ENCODE assay signal across 14 cellular contexts in genomic region chr9:124758061-124758460, GRCh38. TPM values are rescaled to one million over a fixed set of nuclear protein-coding genes. Genes with fewer than 3 reads are reported as not detected.
DNase-seq lines count a peak whose midpoint lies in the region; ATAC-seq, FAIRE-seq and TF ChIP-seq lines count a peak whose summit lies in the region.
"Had no signal": no experiment of that assay in that cellular context is flagged by ENCODE, and none has a peak within 500 bp of the region (broad histone marks: within the 10 kb centered on the region; RNA-seq: fewer than 3 reads in every experiment).

No MANE protein-coding gene starts in this region.

- H3K4me3 Mint-ChIP-seq in naive thymus-derived CD4-positive, alpha-beta T cell: no peak overlapping the region
- H3K4me3 Mint-ChIP-seq: activated naive CD8-positive, alpha-beta T cell treated with anti-CD3 and anti-CD28 coated beads, Interleukin-2, amount 10 ng/mL, durations not matched to agents 7 days and 5 days; CD4-positive, CD25-positive, alpha-beta regulatory T cell had no signal

- no peak for TF ChIP-seq POLR2A in GM12892 (IDR thresholded peaks at IDR 0.05; ENCODE audit: low read depth, low read length)
- TF ChIP-seq POLR2A in H1 (IDR thresholded peaks at IDR 0.05; ENCODE audit: control extremely low read depth in 1 of 2, low read depth in 2 of 2, low read length in 2 of 2): no peak

- H3K4me2 ChIP-seq in H1 (ENCODE audit: insufficient read depth in 1 of 2, low read depth in 2 of 2, low read length in 2 of 2): peak overlapping the region; percentile 61 to 76

- peak overlapping the region; percentile 46; the same call in 1 of the 2 replicates for H3K27ac ChIP-seq in H1 (ENCODE audit: low read depth, low read length)
- H3K27ac ChIP-seq in naive thymus-derived CD4-positive, alpha-beta T cell (ENCODE audit: low read depth, low read length): no peak overlapping the region

- FAIRE-seq in GM12892 (lab: Jason Lieb, UNC): peak; percentile 78
- peak; percentile 72 for FAIRE-seq in H1 (lab: Jason Lieb, UNC)

- no peak overlapping the region for H3K23ac ChIP-seq in H1 (ENCODE audit: insufficient read length)

- intact Hi-C loops in naive thymus-derived CD4-positive, alpha-beta T cell (cut with micrococcal nuclease): no loop called here

- H2AK5ac ChIP-seq in H1 (ENCODE audit: low read depth, low read length): no peak overlapping the region

- H2AFZ ChIP-seq in H1 (ENCODE audit: low read length): no peak overlapping the region

- no peak overlapping the region for H3K27ac Mint-ChIP-seq in naive thymus-derived CD4-positive, alpha-beta T cell
- H3K27ac Mint-ChIP-seq: activated naive CD8-positive, alpha-beta T cell treated with anti-CD3 and anti-CD28 coated beads, Interleukin-2, amount 10 ng/mL, durations not matched to agents 7 days and 5 days; CD4-positive, CD25-positive, alpha-beta regulatory T cell had no signal

- no peaks in the 10 kb centered on the region for H3K36me3 ChIP-seq in H1 (ENCODE audit: control insufficient read depth in 2 of 4, insufficient read depth in 4 of 4, low read length in 3 of 4)
- H3K36me3 ChIP-seq in naive thymus-derived CD4-positive, alpha-beta T cell (ENCODE audit: control insufficient read depth in 2 of 3, insufficient read depth in 3 of 3, low read length in 3 of 3): no peaks in the 10 kb centered on the region
- H3K36me3 ChIP-seq: spleen, upper lobe of left lung had no signal

- 0 out of 2 replicates have a peak, but pooled peaks cover 3% of the 10 kb centered on the region for H3K23me2 ChIP-seq in H1 (ENCODE audit: low read depth, low read length)

- no peak overlapping the region for H2BK15ac ChIP-seq in H1 (ENCODE audit: low read length)

- H4K91ac ChIP-seq in H1 (replicated peaks; ENCODE audit: insufficient read length, low read length): no peak overlapping the region

- H4K20me1 ChIP-seq in H1 (replicated peaks in 1 of 2; ENCODE audit: control insufficient read depth in 1 of 2, insufficient read depth in 2 of 2, low read length in 2 of 2): no peaks in the 10 kb centered on the region

- peak overlapping the region; percentile 50; the same call in 1 of the 2 replicates for H2BK5ac ChIP-seq in H1 (ENCODE audit: low read depth, low read length)

- DNase-seq in GM12892 (ENCODE audit: insufficient read length) (no peak), NOMO-1 treated with dmso at 0.1 percent for 144 hours (lab: John Stamatoyannopoulos, UW; ENCODE audit: unreplicated experiment) (peak; percentile 87), H1 (ENCODE audit: low read depth in 1 of 2, low spot score in 2 of 2) (no peak), NCI-H446 (lab: John Stamatoyannopoulos, UW) (no peak), foreskin fibroblast (no peak), midbrain (lab: John Stamatoyannopoulos, UW) (no peak)
- DNase-seq in naive thymus-derived CD4-positive, alpha-beta T cell: no peak
- DNase-seq in activated CD8-positive, alpha-beta memory T cell treated with anti-CD3 and anti-CD28 coated beads for 24 hours: no peak
- DNase-seq: activated naive CD8-positive, alpha-beta T cell treated with anti-CD3 and anti-CD28 coated beads, Interleukin-2, amount 10 ng/mL, durations not matched to agents 7 days and 5 days; CD4-positive, CD25-positive, alpha-beta regulatory T cell; NCI-H446 treated with DMSO at 0.1 percent for 48 hours; spleen; T-helper 1 cell had no signal

- no peak overlapping the region for H4K5ac ChIP-seq in H1 (ENCODE audit: insufficient read length, low read depth, low read length)

- no peak overlapping the region for H2BK20ac ChIP-seq in H1 (ENCODE audit: low read length)

- H3K9me3 ChIP-seq in H1 (ENCODE audit: insufficient read depth in 2 of 2, low read depth in 1 of 2, low read length in 1 of 2): no peaks in the 10 kb centered on the region
- no peaks in the 10 kb centered on the region for H3K9me3 ChIP-seq in naive thymus-derived CD4-positive, alpha-beta T cell (ENCODE audit: control insufficient read depth in 2 of 3, low read length in 3 of 3)
- H3K9me3 ChIP-seq: spleen, upper lobe of left lung had no signal

- peaks cover 0 to 84% of the 10 kb centered on the region in 2 experiments; a peak in 3 of 4 replicates for H3K79me2 ChIP-seq in H1 (ENCODE audit: control insufficient read depth in 1 of 2, insufficient read depth in 2 of 2, low read length in 2 of 2)

- WGBS in H1 (ENCODE audit: extremely low coverage in 1 of 2, insufficient coverage in 1 of 2, insufficient read length in 1 of 2, insufficient replicate concordance in 2 of 2, low coverage in 1 of 2, low lambda C conversion rate in 2 of 2, missing lambda C conversion rate in 1 of 2), 2 experiments: 3% methylated on average over 3 of the region's 3 CpGs; no CpG with 5 or more reads in 1 of the 2 experiments

- H3K14ac ChIP-seq in H1 (ENCODE audit: insufficient read length): no peak overlapping the region

- H3K9ac ChIP-seq in H1 (replicated peaks in 1 of 4; ENCODE audit: extremely low read depth in 1 of 4, low read depth in 3 of 4, low read length in 3 of 4): peak overlapping the region in 1 of 4 experiments; percentile 20; a peak in 1 of 7 replicates

- CTCF ChIA-PET in H1 (lab: Charles Lee; ENCODE audit: partially characterized antibody): interaction anchor here (1.0 to 5.5 kb wide), 7 partner anchors 7 to 162 kb away, joined by 3 to 31 read pairs (median 9); partner anchors contain the start of gene WDR38
- CTCF ChIA-PET in naive thymus-derived CD4-positive, alpha-beta T cell (lab: Charles Lee): no interaction called here

- H3K56ac ChIP-seq in H1 (replicated peaks; ENCODE audit: insufficient read length, low read depth, low read length): no peak overlapping the region

- H3K18ac ChIP-seq in H1 (ENCODE audit: extremely low read depth, low read length): no peak overlapping the region; the same call in 1 of the 2 replicates

- no peaks in the 10 kb centered on the region for H3K4me1 Mint-ChIP-seq in naive thymus-derived CD4-positive, alpha-beta T cell
- H3K4me1 Mint-ChIP-seq: activated naive CD8-positive, alpha-beta T cell treated with anti-CD3 and anti-CD28 coated beads, Interleukin-2, amount 10 ng/mL, durations not matched to agents 7 days and 5 days had no signal

- POLR2A ChIA-PET in H1 (lab: Charles Lee; ENCODE audit: partially characterized antibody): interaction anchor here (0.9 to 5.5 kb wide), 6 partner anchors 9 to 162 kb away, joined by 3 to 50 read pairs (median 4); partner anchors contain the start of gene NR6A1
- POLR2A ChIA-PET in naive thymus-derived CD4-positive, alpha-beta T cell (lab: Charles Lee): interaction anchor here (0.7 kb wide), 1 partner anchor 225 kb away, joined by 3 read pairs; no protein-coding TSS in a partner anchor

- TF ChIP-seq CTCF in H1 (IDR thresholded peaks at IDR 0.05; ENCODE audit: control extremely low read depth in 1 of 3, insufficient read depth in 1 of 3, low read depth in 1 of 3, low read length in 3 of 3) (no peak), foreskin fibroblast (IDR thresholded peaks at IDR 0.05; ENCODE audit: low read depth, low read length) (no peak)

- H3K79me1 ChIP-seq in H1 (ENCODE audit: low read depth, low read length): no peaks in the 10 kb centered on the region

- H3K4me3 ChIP-seq in H1 (ENCODE audit: extremely low read depth in 1 of 4, insufficient read depth in 2 of 4, low read depth in 3 of 4, low read length in 4 of 4): peak overlapping the region; percentile 22 to 56 (median 24); a peak in 6 of 8 replicates
- H3K4me3 ChIP-seq in naive thymus-derived CD4-positive, alpha-beta T cell (ENCODE audit: low read length): no peak overlapping the region
- H3K4me3 ChIP-seq in foreskin fibroblast (ENCODE audit: low read depth in 1 of 2, low read length in 2 of 2): no peak overlapping the region
- H3K4me3 ChIP-seq: spleen, upper lobe of left lung had no signal

- no peaks in the 10 kb centered on the region for H3K27me3 ChIP-seq in H1 (replicated peaks in 1 of 4; ENCODE audit: control insufficient read depth in 3 of 4, extremely low read depth in 1 of 4, insufficient read depth in 3 of 4, low read length in 3 of 4)
- H3K27me3 ChIP-seq in naive thymus-derived CD4-positive, alpha-beta T cell (ENCODE audit: control insufficient read depth in 2 of 2, insufficient read depth in 2 of 2, low read length in 2 of 2): peaks cover 3 to 8% of the 10 kb centered on the region in 2 donors
- H3K27me3 ChIP-seq: upper lobe of left lung had no signal

- H4K8ac ChIP-seq in H1 (ENCODE audit: extremely low read depth, insufficient read depth, low read length): no peak overlapping the region

- peaks cover 73 to 85% (median 80%) of the 10 kb centered on the region in 5 donors for H3K27me3 Mint-ChIP-seq in naive thymus-derived CD4-positive, alpha-beta T cell

- peak overlapping the region; percentile 57 for H3K4ac ChIP-seq in H1 (replicated peaks; ENCODE audit: insufficient read length, low read depth, low read length)

- peak in 1 of 2 experiments; percentile 51; a peak in 1 of 3 replicates for TF ChIP-seq EP300 in H1 (IDR thresholded peaks at IDR 0.05; ENCODE audit: borderline replicate concordance in 1 of 2, low read depth in 2 of 2, low read length in 2 of 2)

- H3K4me1 ChIP-seq in H1 (replicated peaks in 1 of 4; ENCODE audit: control insufficient read depth in 3 of 4, insufficient read depth in 4 of 4, low read length in 3 of 4): peaks cover 15 to 55% (median 29%) of the 10 kb centered on the region in 4 experiments
- no peaks in the 10 kb centered on the region for H3K4me1 ChIP-seq in naive thymus-derived CD4-positive, alpha-beta T cell (ENCODE audit: control insufficient read depth in 2 of 2, insufficient read depth in 2 of 2, low read length in 2 of 2)

- H3K9me3 Mint-ChIP-seq in naive thymus-derived CD4-positive, alpha-beta T cell: no peaks in the 10 kb centered on the region
- H3K9me3 Mint-ChIP-seq: activated naive CD8-positive, alpha-beta T cell treated with anti-CD3 and anti-CD28 coated beads, Interleukin-2, amount 10 ng/mL, durations not matched to agents 7 days and 5 days had no signal

- no peak overlapping the region for H2BK12ac ChIP-seq in H1 (ENCODE audit: low read depth, low read length)

- ATAC-seq in naive thymus-derived CD4-positive, alpha-beta T cell: peak; percentile 79

- no peaks in the 10 kb centered on the region for H3K36me3 Mint-ChIP-seq in naive thymus-derived CD4-positive, alpha-beta T cell
- H3K36me3 Mint-ChIP-seq: activated naive CD8-positive, alpha-beta T cell treated with anti-CD3 and anti-CD28 coated beads, Interleukin-2, amount 10 ng/mL, durations not matched to agents 7 days and 5 days; CD4-positive, CD25-positive, alpha-beta regulatory T cell had no signal

- TF ChIP-seq RAD21 in H1 (IDR thresholded peaks at IDR 0.05 in 1 of 2, conservative IDR thresholded peaks at IDR 0.05 in 1 of 2; ENCODE audit: low read depth in 2 of 2, low read length in 2 of 2): no peak

- peak overlapping the region; percentile 91 for H2BK120ac ChIP-seq in H1 (replicated peaks; ENCODE audit: low read depth, low read length)

RNA-seq across cellular contexts. Expression of gene NR6A1, which starts 13.1 kb away (rescaled TPM):
- 4.1 TPM for polyA plus RNA-seq in GM12892 (2012; ENCODE audit: missing spikeins)
- 232 and 237 TPM in 2 replicates for total RNA-seq in H1 (2021; fragmentation: NEBNext Ultra II Directional; extraction: Animal tissue kit (Norgen Biotek cat#: 25700))
- polyA plus RNA-seq in H1 (2011; rRNA removed): 77.0 and 93.2 TPM in 2 replicates
- 72.8 TPM for polyA plus RNA-seq in H1 (2011; cell fraction: cytosol; rRNA removed)
- polyA plus RNA-seq in H1 (2011; cell fraction: nucleus; rRNA removed): 59.1 TPM
- 99.2 to 116 TPM (median 108 TPM) in 4 replicates for polyA plus RNA-seq in H1 (2012, experiment 1 of 2)
- 69.6 TPM for polyA plus RNA-seq in H1 (2012, experiment 2 of 2)
- 88.5 TPM for polyA plus RNA-seq in H1 (2013, experiment 1 of 2)
- polyA plus RNA-seq in H1 (2013, experiment 2 of 2): 92.9 TPM
- polyA minus RNA-seq in H1 (2011; rRNA and poly(A)+ RNA removed): 505 and 571 TPM in 2 replicates
- 196 TPM for polyA minus RNA-seq in H1 (2011; cell fraction: cytosol; rRNA and poly(A)+ RNA removed)
- polyA minus RNA-seq in H1 (2011; cell fraction: nucleus; rRNA and poly(A)+ RNA removed): 104 TPM
- under 1 TPM in 3 of 5 experiments, not detected in 2; 0.21 to 0.78 (median 0.51) TPM for total RNA-seq in naive thymus-derived CD4-positive, alpha-beta T cell
- not detected for polyA plus RNA-seq in naive thymus-derived CD4-positive, alpha-beta T cell
- polyA plus RNA-seq: CD4-positive, CD25-positive, alpha-beta regulatory T cell had no signal

RNA-seq across cellular contexts. Expression of gene OLFML2A, which starts 18.9 kb away (rescaled TPM):
- polyA plus RNA-seq in GM12892 (2012; ENCODE audit: missing spikeins): 1.6 TPM
- 11.4 and 11.5 TPM in 2 replicates for total RNA-seq in H1 (2021; fragmentation: NEBNext Ultra II Directional; extraction: Animal tissue kit (Norgen Biotek cat#: 25700))
- polyA plus RNA-seq in H1 (2011; rRNA removed): 7.8 and 8.7 TPM in 2 replicates
- 4.7 TPM for polyA plus RNA-seq in H1 (2011; cell fraction: cytosol; rRNA removed)
- 5.7 TPM for polyA plus RNA-seq in H1 (2011; cell fraction: nucleus; rRNA removed)
- polyA plus RNA-seq in H1 (2012, experiment 1 of 2): 5.8 to 9.0 TPM (median 7.0 TPM) in 4 replicates
- 6.6 TPM for polyA plus RNA-seq in H1 (2012, experiment 2 of 2)
- 15.9 TPM for polyA plus RNA-seq in H1 (2013, experiment 1 of 2)
- polyA plus RNA-seq in H1 (2013, experiment 2 of 2): 14.8 TPM
- 5.5 and 6.7 TPM in 2 replicates for polyA minus RNA-seq in H1 (2011; rRNA and poly(A)+ RNA removed)
- polyA minus RNA-seq in H1 (2011; cell fraction: cytosol; rRNA and poly(A)+ RNA removed): 14.4 TPM
- polyA minus RNA-seq in H1 (2011; cell fraction: nucleus; rRNA and poly(A)+ RNA removed): 5.1 TPM
- total RNA-seq in naive thymus-derived CD4-positive, alpha-beta T cell: under 1 TPM in 1 of 5 experiments, not detected in 4; 0.51 TPM
- not detected for polyA plus RNA-seq in naive thymus-derived CD4-positive, alpha-beta T cell
- total RNA-seq: activated naive CD8-positive, alpha-beta T cell treated with anti-CD3 and anti-CD28 coated beads, Interleukin-2, amount 10 ng/mL, durations not matched to agents 7 days and 5 days; CD4-positive, CD25-positive, alpha-beta regulatory T cell had no signal
- polyA plus RNA-seq: CD4-positive, CD25-positive, alpha-beta regulatory T cell had no signal

Comparison
In these comparisons a context has a peak if more than half of its experiments do, and no peak if none do; other contexts are left out.
1. H3K4me3 ChIP-seq: peak in H1 (4 of 4); none in naive thymus-derived CD4-positive, alpha-beta T cell (single experiment) and foreskin fibroblast (0 of 2).
2. RNA of gene NR6A1, which starts 13.1 kb away (total RNA-seq): 232 to 237 TPM in H1; 0.21 to 0.78 TPM in naive thymus-derived CD4-positive, alpha-beta T cell; every median in the first group is over 100 times any median in the second.